ENCODE assay signal across 16 cellular contexts in genomic region chr4:61572160-61572559, GRCh38.
DNase-seq lines count a peak whose midpoint lies in the region; ATAC-seq, FAIRE-seq and TF ChIP-seq lines count a peak whose summit lies in the region.
"Had no signal": no experiment of that assay in that cellular context is flagged by ENCODE, and none has a peak within 500 bp of the region (broad histone marks: within the 10 kb centered on the region; RNA-seq: fewer than 3 reads in every experiment).

No MANE protein-coding gene starts in this region.

- 30% methylated on average over 2 of the region's 2 CpGs for WGBS in HepG2 (ENCODE audit: low lambda C conversion rate)

- H3K79me2 ChIP-seq in fibroblast of lung (ENCODE audit: control insufficient read depth, insufficient read depth, low read length) = no peaks in the 10 kb centered on the region
- no peaks in the 10 kb centered on the region for H3K79me2 ChIP-seq in HepG2 (ENCODE audit: insufficient read depth, low read length)

- peak; percentile 3 for DNase-seq in M059J (ENCODE audit: low read depth)
- no peak for DNase-seq in RWPE2 (ENCODE audit: low spot score)
- DNase-seq in fibroblast of lung (ENCODE audit: low read depth in 2 of 2) = peak; percentile 60 to 83
- DNase-seq in urothelium cell line (ENCODE audit: low spot score) = peak; percentile 32
- no peak for DNase-seq in erythroblast (lab: John Stamatoyannopoulos, UW)
- DNase-seq in HepG2 (ENCODE audit: low spot score) = no peak
- DNase-seq: activated naive CD4-positive, alpha-beta T cell treated with anti-CD3 and anti-CD28 coated beads, Interleukin-2, amount 10 ng/mL, durations not matched to agents 7 days and 5 days; CD8-positive, alpha-beta T cell; heart left ventricle; left lung; NCI-H2029 treated with DMSO at 0.1 percent for 48 hours; stimulated activated CD4-positive, alpha-beta T cell treated with anti-CD3 and anti-CD28 coated beads, Interleukin-4, amount 100 ng/mL, for 4 hours had no signal

- TF ChIP-seq CTCF in RWPE2 (IDR thresholded peaks at IDR 0.05; ENCODE audit: poor library complexity, severe bottlenecking) (no peak), fibroblast of lung (conservative IDR thresholded peaks at IDR 0.05 in 1 of 2, IDR thresholded peaks at IDR 0.05 in 1 of 2; ENCODE audit: low read depth in 1 of 2, low read length in 2 of 2) (no peak), HepG2 (CRISPR knock-in tag; IDR thresholded peaks at IDR 0.05) (no peak)

- H3K27ac ChIP-seq in RWPE2 (ENCODE audit: poor library complexity, severe bottlenecking) (no peak overlapping the region), fibroblast of lung (ENCODE audit: insufficient read depth, low read length) (no peak overlapping the region), HepG2 (ENCODE audit: extremely low read length, insufficient read depth, low read length) (no peak overlapping the region)
- H3K27ac ChIP-seq: heart left ventricle, left lung, right atrium auricular region, SK-N-MC had no signal

- H2AFZ ChIP-seq in fibroblast of lung (ENCODE audit: low read length) (no peak overlapping the region), HepG2 (ENCODE audit: low read length) (no peak overlapping the region)

- H4K20me1 ChIP-seq in fibroblast of lung (ENCODE audit: control insufficient read depth, extremely low read depth, insufficient read depth, low read length) (no peaks in the 10 kb centered on the region), HepG2 (ENCODE audit: insufficient read depth, low read length) (no peaks in the 10 kb centered on the region)

- H3K9me3 ChIP-seq in RWPE2 (ENCODE audit: severe bottlenecking) (no peaks in the 10 kb centered on the region), fibroblast of lung (ENCODE audit: control insufficient read depth, insufficient read depth, low read depth, low read length) (no peaks in the 10 kb centered on the region), HepG2 (ENCODE audit: low read length) (no peaks in the 10 kb centered on the region)
- H3K9me3 ChIP-seq: heart left ventricle, left lung, right atrium auricular region had no signal

- in situ Hi-C loops in HepG2 (cut with HindIII; ENCODE audit: extremely low pct_ligation_motif_present, low pct_unique_long_range_greater_than_20kb) = no loop called here

- no peak overlapping the region for H3K9ac ChIP-seq in fibroblast of lung (ENCODE audit: insufficient read depth, low read length)
- no peak overlapping the region for H3K9ac ChIP-seq in HepG2 (ENCODE audit: insufficient read depth, low read depth, low read length)

- intact Hi-C loops in HepG2 (cut with micrococcal nuclease; ENCODE audit: unreplicated experiment) = no loop called here

- POLR2A ChIA-PET in HepG2 (lab: Yijun Ruan, JAX) = no interaction called here

- H3K4me3 ChIP-seq in RWPE2 (ENCODE audit: severe bottlenecking) = no peak overlapping the region
- H3K4me3 ChIP-seq in fibroblast of lung (replicated peaks in 1 of 4; ENCODE audit: control extremely low read depth in 1 of 4, insufficient read depth in 1 of 4, low read depth in 3 of 4, low read length in 4 of 4) = no peak overlapping the region
- no peak overlapping the region for H3K4me3 ChIP-seq in HepG2 (replicated peaks in 1 of 3; ENCODE audit: insufficient read depth in 1 of 3, low read depth in 2 of 3, low read length in 3 of 3)
- H3K4me3 ChIP-seq: heart left ventricle, left lung, right atrium auricular region, SK-N-MC had no signal

- no peaks in the 10 kb centered on the region for H3K36me3 ChIP-seq in RWPE2 (ENCODE audit: low read depth)
- no peaks in the 10 kb centered on the region for H3K36me3 ChIP-seq in fibroblast of lung (ENCODE audit: control insufficient read depth, insufficient read depth, low read length)
- no peaks in the 10 kb centered on the region for H3K36me3 ChIP-seq in HepG2 (replicated peaks in 1 of 2; ENCODE audit: control insufficient read depth in 1 of 2, insufficient read depth in 2 of 2, low read length in 2 of 2)
- H3K36me3 ChIP-seq: heart left ventricle, left lung, right atrium auricular region had no signal

- BruUV-seq in HepG2 (replicated peaks; lab: Mats Ljungman, UMichigan) = no TSS peak

- H3K4me2 ChIP-seq in fibroblast of lung (ENCODE audit: extremely low read depth, insufficient read depth, low read length) = no peak overlapping the region
- H3K4me2 ChIP-seq in HepG2 (ENCODE audit: low read depth, low read length) = no peak overlapping the region

- no peak for FAIRE-seq in urothelium cell line (lab: Jason Lieb, UNC)
- FAIRE-seq in HepG2 (lab: Jason Lieb, UNC) = no peak

- CTCF ChIA-PET in HepG2 (lab: Yijun Ruan, JAX; ENCODE audit: low intra/inter-chr PET ratio, low total read pairs) = no interaction called here

- TF ChIP-seq POLR2A in erythroblast (IDR thresholded peaks at IDR 0.05; ENCODE audit: low read length) (no peak), HepG2 (IDR thresholded peaks at IDR 0.05; ENCODE audit: insufficient read depth in 1 of 2, low read depth in 2 of 2, low read length in 2 of 2) (no peak)

- H3K4me1 ChIP-seq in RWPE2 (ENCODE audit: insufficient read depth, poor library complexity, severe bottlenecking) (no peaks in the 10 kb centered on the region), fibroblast of lung (ENCODE audit: control insufficient read depth, extremely low read depth, insufficient read depth, low read length) (no peaks in the 10 kb centered on the region), HepG2 (ENCODE audit: insufficient read depth, low read length) (no peaks in the 10 kb centered on the region)
- H3K4me1 ChIP-seq: heart left ventricle, left lung, right atrium auricular region had no signal

- TF ChIP-seq EP300 in HepG2 (IDR thresholded peaks at IDR 0.05; ENCODE audit: low read depth in 2 of 2, low read length in 2 of 2) (no peak), HepG2 (CRISPR knock-in tag; IDR thresholded peaks at IDR 0.05; ENCODE audit: borderline replicate concordance) (no peak)

- TF ChIP-seq RAD21 in HepG2 (CRISPR knock-in tag; IDR thresholded peaks at IDR 0.05) = no peak

- peak; percentile 52; the same call in 2 of the 3 replicates for ATAC-seq in RWPE2 (ENCODE audit: low read depth)
- ATAC-seq in HepG2 = no peak
- ATAC-seq in HG03159 (IDR thresholded peaks at IDR 0.05; ENCODE audit: unreplicated experiment) = no peak
- ATAC-seq: CD8-positive, alpha-beta T cell; heart left ventricle; left lung; stimulated activated effector memory CD8-positive, alpha-beta T cell treated with anti-CD3 and anti-CD28 coated beads, Interleukin-12 subunit alpha, Interleukin-12 subunit beta, amount 100 ng/mL, for 72 hours had no signal

- H3K27me3 ChIP-seq in RWPE2 (ENCODE audit: insufficient read depth, poor library complexity, severe bottlenecking) (no peaks in the 10 kb centered on the region), fibroblast of lung (ENCODE audit: control insufficient read depth, insufficient read depth, low read length) (no peaks in the 10 kb centered on the region), HepG2 (ENCODE audit: control insufficient read depth in 1 of 2, insufficient read depth in 2 of 2, low read length in 2 of 2) (no peaks in the 10 kb centered on the region)
- H3K27me3 ChIP-seq: heart left ventricle, left lung, right atrium auricular region had no signal

TF ChIP-seq in HepG2, 621 proteins besides CTCF, POLR2A, EP300 and RAD21 (continues in another document):
- TF ChIP-seq AGO1 (IDR thresholded peaks at IDR 0.05; ENCODE audit: low read depth, low read length, poor library complexity, severe bottlenecking) (no peak), TEF (CRISPR knock-in tag; IDR thresholded peaks at IDR 0.05) (no peak), ZNF547 (CRISPR knock-in tag; IDR thresholded peaks at IDR 0.05) (no peak), MED1 (CRISPR knock-in tag; IDR thresholded peaks at IDR 0.05) (no peak), ZNF138 (CRISPR knock-in tag; IDR thresholded peaks at IDR 0.05; ENCODE audit: low read depth) (no peak), PRPF4 (IDR thresholded peaks at IDR 0.05; ENCODE audit: low read depth, low read length, poor library complexity, severe bottlenecking) (no peak), ZKSCAN8 (CRISPR knock-in tag; IDR thresholded peaks at IDR 0.05; ENCODE audit: borderline replicate concordance) (no peak), LRRFIP1 (CRISPR knock-in tag; conservative IDR thresholded peaks at IDR 0.05) (no peak), ERF (CRISPR knock-in tag; IDR thresholded peaks at IDR 0.05) (no peak), HNRNPH1 (optimal IDR thresholded peaks at IDR 0.05; ENCODE audit: low read depth, low read length) (no peak), ZNF205 (CRISPR knock-in tag; IDR thresholded peaks at IDR 0.05) (no peak), PCBP1 (IDR thresholded peaks at IDR 0.05; ENCODE audit: borderline replicate concordance, low read depth, low read length) (no peak)

Comparison
In these comparisons a context has a peak if more than half of its experiments do, and no peak if none do; other contexts are left out.
1. DNase-seq: peak in M059J (single experiment), fibroblast of lung (2 of 2) and urothelium cell line (single experiment); none in RWPE2 (single experiment), erythroblast (0 of 2) and HepG2 (single experiment).